Comparison of ENCODE assay signal across 2 cellular contexts in genomic region chr11:75428989-75429640, GRCh38.
TF ChIP-seq lines count a peak whose summit lies in the region.

No MANE protein-coding gene starts in this region.

TF ChIP-seq in GM12878, 131 proteins besides CTCF, POLR2A, EP300 and RAD21:
- TF ChIP-seq CHD2 (IDR thresholded peaks at IDR 0.05; ENCODE audit: borderline replicate concordance, low read depth, low read length) = no peak
- no peak for TF ChIP-seq GABPA (IDR thresholded peaks at IDR 0.05; ENCODE audit: low read depth)
- TF ChIP-seq YY1 (IDR thresholded peaks at IDR 0.05; ENCODE audit: low read depth, low read length) = no peak
- no peak for TF ChIP-seq JUNB (IDR thresholded peaks at IDR 0.05)
- TF ChIP-seq ATF2 (IDR thresholded peaks at IDR 0.05; ENCODE audit: low read length) = no peak
- no peak for TF ChIP-seq PAX8 (IDR thresholded peaks at IDR 0.05)
- no peak for TF ChIP-seq ZNF217 (IDR thresholded peaks at IDR 0.05)
- TF ChIP-seq CHD4 (IDR thresholded peaks at IDR 0.05) = no peak
- TF ChIP-seq SRF (IDR thresholded peaks at IDR 0.05; ENCODE audit: low read depth in 2 of 2, low read length in 2 of 2) = no peak
- no peak for TF ChIP-seq RFX5 (IDR thresholded peaks at IDR 0.05; ENCODE audit: low read depth, low read length)
- TF ChIP-seq ZNF274 (IDR thresholded peaks at IDR 0.05; ENCODE audit: insufficient read depth, insufficient read length) = no peak
- TF ChIP-seq MYC (IDR thresholded peaks at IDR 0.05; ENCODE audit: insufficient read depth, insufficient read length, insufficient replicate concordance, low read length, severe bottlenecking) = no peak
- TF ChIP-seq CEBPZ (IDR thresholded peaks at IDR 0.05; ENCODE audit: low read depth, low read length) = no peak
- no peak for TF ChIP-seq E2F8 (IDR thresholded peaks at IDR 0.05; ENCODE audit: low read depth, partially characterized antibody)

TF ChIP-seq in HEK293T, 16 proteins besides CTCF, POLR2A, EP300 and RAD21:
- no peak for TF ChIP-seq L3MBTL2 (conservative IDR thresholded peaks at IDR 0.05)
- TF ChIP-seq FOXA1 (IDR thresholded peaks at IDR 0.05) = no peak
- no peak for TF ChIP-seq FOXK2 (IDR thresholded peaks at IDR 0.05)
- TF ChIP-seq LEF1 (IDR thresholded peaks at IDR 0.05; ENCODE audit: borderline replicate concordance) = no peak
- no peak for TF ChIP-seq ZNF384 (IDR thresholded peaks at IDR 0.05)
- no peak for TF ChIP-seq ELF4 (IDR thresholded peaks at IDR 0.05)
- no peak for TF ChIP-seq CTBP1 (IDR thresholded peaks at IDR 0.05; ENCODE audit: borderline replicate concordance)
- TF ChIP-seq SP1 (IDR thresholded peaks at IDR 0.05) = no peak
- no peak for TF ChIP-seq FOXM1 (IDR thresholded peaks at IDR 0.05; ENCODE audit: borderline replicate concordance)
- no peak for TF ChIP-seq HDGF (IDR thresholded peaks at IDR 0.05; ENCODE audit: borderline replicate concordance)
- TF ChIP-seq TARDBP (IDR thresholded peaks at IDR 0.05) = no peak
- TF ChIP-seq BHLHE40 (IDR thresholded peaks at IDR 0.05; ENCODE audit: borderline replicate concordance) = no peak
- no peak for TF ChIP-seq SUZ12 (IDR thresholded peaks at IDR 0.05)
- no peak for TF ChIP-seq ARNT (IDR thresholded peaks at IDR 0.05)
- no peak for TF ChIP-seq NFRKB (IDR thresholded peaks at IDR 0.05)
- TF ChIP-seq PKNOX1 (IDR thresholded peaks at IDR 0.05) = no peak
